In the genomic region with DNA sequence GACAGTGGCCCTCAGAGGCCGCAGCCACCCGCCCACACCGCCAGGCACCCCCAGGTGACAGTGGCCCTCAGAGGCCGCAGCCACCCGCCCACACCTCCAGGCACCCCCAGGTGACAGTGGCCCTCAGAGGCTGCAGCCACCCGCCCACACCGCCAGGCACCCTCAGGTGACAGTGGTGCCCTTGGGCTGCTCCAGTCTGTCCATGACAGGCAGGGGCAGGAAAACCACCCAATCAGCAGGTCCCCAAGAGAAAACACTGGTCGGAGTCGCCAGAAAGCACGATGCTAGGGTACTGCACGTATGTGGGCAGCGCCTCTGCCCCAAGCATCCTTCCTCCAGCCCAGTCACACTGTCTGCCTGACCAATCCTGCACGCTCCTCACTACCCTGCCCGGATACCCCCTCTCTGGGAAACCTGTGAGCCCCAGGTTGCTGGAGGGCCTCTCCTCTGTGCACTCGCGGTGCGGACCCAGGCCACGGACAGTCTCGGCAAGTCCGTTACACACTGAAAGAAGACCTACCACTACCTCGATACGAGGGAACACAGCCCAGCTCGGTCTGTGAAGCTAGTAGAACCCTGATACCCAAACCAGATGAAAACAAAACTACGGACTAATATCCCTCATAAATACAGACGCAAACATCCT, we compare ENCODE assay signal across 16 cellular contexts. TPM values are rescaled to one million over a fixed set of nuclear protein-coding genes. Genes with fewer than 3 reads are reported as not detected.
"Had no signal": no experiment of that assay in that cellular context is flagged by ENCODE, and none has a peak within 500 bp of the region (broad histone marks: within the 10 kb centered on the region; RNA-seq: fewer than 3 reads in every experiment).

No MANE protein-coding gene starts in this region.

- ATAC-seq: activated CD4-positive, alpha-beta T cell treated with anti-CD3 and anti-CD28 coated beads for 36 hours; left lobe of liver; mucosa of descending colon; pancreas had no signal

- H3K36me3 ChIP-seq: adrenal gland, pancreas, transverse colon had no signal

- H3K9me3 ChIP-seq: adrenal gland, mucosa of descending colon, pancreas, SJSA1, transverse colon had no signal

- H3K27ac ChIP-seq: adrenal gland, pancreas, SJSA1, transverse colon had no signal

- H3K27me3 ChIP-seq: adrenal gland, pancreas, SJSA1, transverse colon had no signal

- DNase-seq: activated CD4-positive, alpha-beta T cell treated with anti-CD3 and anti-CD28 coated beads for 36 hours; activated CD8-positive, alpha-beta memory T cell treated with anti-CD3 and anti-CD28 coated beads for 24 hours; adrenal gland; mammary epithelial cell; small intestine; substantia nigra; SW 1271; T1000; transverse colon had no signal

- H3K27me3 Mint-ChIP-seq: activated CD4-positive, alpha-beta T cell treated with anti-CD3 and anti-CD28 coated beads for 36 hours; activated naive CD4-positive, alpha-beta T cell treated with anti-CD3 and anti-CD28 coated beads, Interleukin-2, amount 10 ng/mL, durations not matched to agents 7 days and 5 days had no signal

- H3K4me3 Mint-ChIP-seq: activated CD4-positive, alpha-beta T cell treated with anti-CD3 and anti-CD28 coated beads for 36 hours; activated naive CD4-positive, alpha-beta T cell treated with anti-CD3 and anti-CD28 coated beads, Interleukin-2, amount 10 ng/mL, durations not matched to agents 7 days and 5 days had no signal

- H3K4me3 ChIP-seq: adrenal gland, mucosa of descending colon, pancreas, SJSA1, transverse colon had no signal

RNA-seq across cellular contexts. Expression of gene GPR146, which starts 11.7 kb away (rescaled TPM):
- polyA plus RNA-seq: neural cell had no signal

RNA-seq across cellular contexts. Expression of gene CYP2W1, which starts 49.7 kb away (rescaled TPM):
- total RNA-seq: activated CD4-positive, alpha-beta T cell treated with anti-CD3 and anti-CD28 coated beads for 36 hours; epithelial cell of proximal tubule; mammary epithelial cell; SJSA1 had no signal
- polyA plus RNA-seq: mammary epithelial cell, neural cell had no signal

RNA-seq across cellular contexts. Expression of gene GPER1, which starts 55.3 kb away (rescaled TPM):
- total RNA-seq: activated CD4-positive, alpha-beta T cell treated with anti-CD3 and anti-CD28 coated beads for 36 hours; SJSA1 had no signal
- polyA plus RNA-seq: neural cell had no signal
